In genomic region chr14:38605193-38606114, GRCh38 we compare ENCODE assay signal across 18 cellular contexts.
A peak's percentile ranks its signal among the peaks of the same experiment; 100 is the strongest.
DNase-seq lines count a peak whose midpoint lies in the region; ATAC-seq, FAIRE-seq and TF ChIP-seq lines count a peak whose summit lies in the region.
"Had no signal": no experiment of that assay in that cellular context is flagged by ENCODE, and none has a peak within 500 bp of the region (broad histone marks: within the 10 kb centered on the region; RNA-seq: fewer than 3 reads in every experiment).

No MANE protein-coding gene starts in this region.

- peak; percentile 3; the same call in 1 of the 2 replicates for TF ChIP-seq CTCF in BJ (IDR thresholded peaks at IDR 0.05; ENCODE audit: insufficient read depth, low read depth, low read length)
- TF ChIP-seq CTCF in WTC11 (IDR thresholded peaks at IDR 0.05) = no peak
- peak; percentile 56 for TF ChIP-seq CTCF in HepG2 (CRISPR knock-in tag; IDR thresholded peaks at IDR 0.05)
- no peak for TF ChIP-seq CTCF in ovary (IDR thresholded peaks at IDR 0.05)

- CTCF ChIA-PET in BJ (lab: Yijun Ruan, JAX) (no interaction called here), WTC11 (lab: Charles Lee) (interaction anchor here (0.7 to 1.5 kb wide), 10 partner anchors 13 to 430 kb away, joined by 3 to 8 read pairs (median 3); partner anchors contain the start of gene CLEC14A), HepG2 (lab: Yijun Ruan, JAX; ENCODE audit: low intra/inter-chr PET ratio, low total read pairs) (no interaction called here)

- ATAC-seq in WTC11 = no peak
- peak; percentile 83 for ATAC-seq in HepG2
- no peak for ATAC-seq in T-helper 17 cell
- ATAC-seq in HG03460 (IDR thresholded peaks at IDR 0.05; ENCODE audit: unreplicated experiment) = no peak

- H4K20me1 ChIP-seq in Karpas-422 (ENCODE audit: insufficient read depth, low read depth, low read length) (no peaks in the 10 kb centered on the region), HepG2 (ENCODE audit: insufficient read depth, low read length) (no peaks in the 10 kb centered on the region)

- in situ Hi-C loops in HepG2 (cut with HindIII; ENCODE audit: extremely low pct_ligation_motif_present, low pct_unique_long_range_greater_than_20kb) = loop anchor here (10.0 kb wide), 1 partner anchor 259 kb away; no protein-coding TSS in a partner anchor

- intact Hi-C loops in HepG2 (cut with micrococcal nuclease; ENCODE audit: unreplicated experiment) (loop anchor here (1.0 to 5.0 kb wide), 6 partner anchors 75 to 703 kb away; no protein-coding TSS in a partner anchor), ovary (cut with DNase I) (no loop called here)
- intact Hi-C loops in activated T-helper 1 cell treated with anti-CD3 and anti-CD28 coated beads, Interleukin-12 subunit alpha, Interleukin-12 subunit beta, Interleukin-2, Interleukin-4 antibody, amounts not matched to agents 30 ng/mL and 10 ng/mL and 1 ng/mL, durations not matched to agents 14 hours and 24 hours and 36 hours (cut with micrococcal nuclease) = no loop called here

- 6% methylated on average over 3 of the region's 3 CpGs for WGBS in HepG2 (ENCODE audit: low lambda C conversion rate)
- 78 to 83% (median 82%) methylated on average over 3 of the region's 3 CpGs for WGBS in ovary, 3 donors

- H3K9me2 ChIP-seq in Karpas-422 (replicated peaks; ENCODE audit: insufficient read depth, low read length) = no peaks in the 10 kb centered on the region

- no peak overlapping the region for H3K4me2 ChIP-seq in Karpas-422 (ENCODE audit: low read depth, low read length, poor library complexity, severe bottlenecking)
- peak overlapping the region; percentile 38 for H3K4me2 ChIP-seq in HepG2 (ENCODE audit: low read depth, low read length)

- no peaks in the 10 kb centered on the region for H3K79me2 ChIP-seq in Karpas-422 (ENCODE audit: low read length)
- no peaks in the 10 kb centered on the region for H3K79me2 ChIP-seq in HepG2 (ENCODE audit: insufficient read depth, low read length)

- TF ChIP-seq RAD21 in HepG2 (CRISPR knock-in tag; IDR thresholded peaks at IDR 0.05) = peak; percentile 10; the same call in 1 of the 2 replicates

- H3K27me3 Mint-ChIP-seq in WTC11 (ENCODE audit: low read depth) (peaks cover 39% of the 10 kb centered on the region), T-helper 17 cell (no peaks in the 10 kb centered on the region)
- H3K27me3 Mint-ChIP-seq in activated T-helper 1 cell treated with anti-CD3 and anti-CD28 coated beads, Interleukin-12 subunit alpha, Interleukin-12 subunit beta, Interleukin-2, Interleukin-4 antibody, amounts not matched to agents 30 ng/mL and 10 ng/mL and 1 ng/mL, durations not matched to agents 14 hours and 24 hours and 36 hours (ENCODE audit: insufficient read depth) = no peaks in the 10 kb centered on the region
- H3K27me3 Mint-ChIP-seq: activated naive CD8-positive, alpha-beta T cell treated with anti-CD3 and anti-CD28 coated beads for 36 hours; activated T-cell treated with anti-CD3 and anti-CD28 coated beads, Interleukin-2, amount 50 U/mL, for 24 hours; stimulated activated naive CD8-positive, alpha-beta T cell treated with anti-CD3 and anti-CD28 coated beads, Interleukin-15, Interleukin-2, amounts not matched to agents 100 ng/mL and 50 ng/mL, for 24 hours had no signal

- H3K4me1 ChIP-seq in Karpas-422 (ENCODE audit: low read length) = no peaks in the 10 kb centered on the region; the same call in 1 of the 2 replicates
- H3K4me1 ChIP-seq in HepG2 (ENCODE audit: insufficient read depth, low read length) = peaks cover 24% of the 10 kb centered on the region
- no peaks in the 10 kb centered on the region for H3K4me1 ChIP-seq in ovary (ENCODE audit: insufficient read depth)

- H3K9me3 Mint-ChIP-seq in WTC11 = peaks cover 8% of the 10 kb centered on the region
- no peaks in the 10 kb centered on the region for H3K9me3 Mint-ChIP-seq in activated T-helper 1 cell treated with anti-CD3 and anti-CD28 coated beads, Interleukin-12 subunit alpha, Interleukin-12 subunit beta, Interleukin-2, Interleukin-4 antibody, amounts not matched to agents 30 ng/mL and 10 ng/mL and 1 ng/mL, durations not matched to agents 14 hours and 24 hours and 36 hours
- H3K9me3 Mint-ChIP-seq: T-helper 2 cell treated with Interferon-gamma antibody and Interleukin-4, amounts not matched to agents 5 μg/mL and 100 μg/mL, for 36 hours had no signal

- H3K27ac ChIP-seq in Karpas-422 (ENCODE audit: low read length) (no peak overlapping the region), HepG2 (ENCODE audit: extremely low read length, insufficient read depth, low read length) (peak overlapping the region; percentile 14), ovary (no peak overlapping the region)

- H3K4me1 Mint-ChIP-seq in WTC11 (peaks cover 1% of the 10 kb centered on the region), T-helper 17 cell (no peaks in the 10 kb centered on the region)
- no peaks in the 10 kb centered on the region for H3K4me1 Mint-ChIP-seq in activated T-helper 1 cell treated with anti-CD3 and anti-CD28 coated beads, Interleukin-12 subunit alpha, Interleukin-12 subunit beta, Interleukin-2, Interleukin-4 antibody, amounts not matched to agents 30 ng/mL and 10 ng/mL and 1 ng/mL, durations not matched to agents 14 hours and 24 hours and 36 hours (ENCODE audit: low read depth)
- H3K4me1 Mint-ChIP-seq: activated naive CD8-positive, alpha-beta T cell treated with anti-CD3 and anti-CD28 coated beads for 36 hours; CD14-positive monocyte had no signal

- no peak for DNase-seq in BJ (ENCODE audit: low read depth)
- peak; percentile 62 for DNase-seq in Karpas-422
- no peak for DNase-seq in WTC11 (ENCODE audit: low spot score)
- peak; percentile 79 for DNase-seq in HepG2 (ENCODE audit: low spot score)
- DNase-seq in ovary = no peak
- DNase-seq in activated T-helper 1 cell treated with anti-CD3 and anti-CD28 coated beads, Interleukin-12 subunit alpha, Interleukin-12 subunit beta, Interleukin-2, Interleukin-4 antibody, amounts not matched to agents 30 ng/mL and 10 ng/mL and 1 ng/mL, durations not matched to agents 14 hours and 24 hours and 36 hours (ENCODE audit: low spot score) = no peak
- DNase-seq in T-helper 17 cell = no peak
- DNase-seq: activated CD4-positive, alpha-beta T cell treated with anti-CD3 and anti-CD28 coated beads, Interleukin-2, amount 50 U/mL, for 1 hour; activated naive CD8-positive, alpha-beta T cell treated with anti-CD3 and anti-CD28 coated beads for 36 hours; activated T-cell treated with anti-CD3 and anti-CD28 coated beads, Interleukin-2, amount 50 U/mL, for 24 hours; EL; KBM-7; midbrain; RPMI8226 had no signal

- no peak overlapping the region for H3K4me3 ChIP-seq in BJ (ENCODE audit: low read depth, low read length)
- no peak overlapping the region for H3K4me3 ChIP-seq in Karpas-422 (ENCODE audit: low read length)
- peak overlapping the region in 2 of 3 experiments; percentile 1 to 11; a peak in 2 of 6 replicates for H3K4me3 ChIP-seq in HepG2 (replicated peaks in 1 of 3; ENCODE audit: insufficient read depth in 1 of 3, low read depth in 2 of 3, low read length in 3 of 3)
- no peak overlapping the region for H3K4me3 ChIP-seq in ovary

- TF ChIP-seq POLR2A in HepG2 (IDR thresholded peaks at IDR 0.05; ENCODE audit: insufficient read depth in 1 of 2, low read depth in 2 of 2, low read length in 2 of 2) (no peak), ovary (IDR thresholded peaks at IDR 0.05) (no peak)

- no peak overlapping the region for H3K27ac Mint-ChIP-seq in WTC11
- no peak overlapping the region for H3K27ac Mint-ChIP-seq in activated T-helper 1 cell treated with anti-CD3 and anti-CD28 coated beads, Interleukin-12 subunit alpha, Interleukin-12 subunit beta, Interleukin-2, Interleukin-4 antibody, amounts not matched to agents 30 ng/mL and 10 ng/mL and 1 ng/mL, durations not matched to agents 14 hours and 24 hours and 36 hours
- no peak overlapping the region for H3K27ac Mint-ChIP-seq in T-helper 17 cell
- H3K27ac Mint-ChIP-seq: activated naive CD8-positive, alpha-beta T cell treated with anti-CD3 and anti-CD28 coated beads for 36 hours; activated T-cell treated with anti-CD3 and anti-CD28 coated beads, Interleukin-2, amount 50 U/mL, for 24 hours; CD14-positive monocyte; stimulated activated naive CD8-positive, alpha-beta T cell treated with anti-CD3 and anti-CD28 coated beads, Interleukin-15, Interleukin-2, amounts not matched to agents 100 ng/mL and 50 ng/mL, for 24 hours; T-helper 2 cell treated with Interferon-gamma antibody and Interleukin-4, amounts not matched to agents 5 μg/mL and 100 μg/mL, for 36 hours had no signal

- H3K4me3 Mint-ChIP-seq in WTC11 (no peak overlapping the region), T-helper 17 cell (no peak overlapping the region)
- H3K4me3 Mint-ChIP-seq in activated T-helper 1 cell treated with anti-CD3 and anti-CD28 coated beads, Interleukin-12 subunit alpha, Interleukin-12 subunit beta, Interleukin-2, Interleukin-4 antibody, amounts not matched to agents 30 ng/mL and 10 ng/mL and 1 ng/mL, durations not matched to agents 14 hours and 24 hours and 36 hours = no peak overlapping the region
- H3K4me3 Mint-ChIP-seq: activated naive CD8-positive, alpha-beta T cell treated with anti-CD3 and anti-CD28 coated beads for 36 hours; activated T-cell treated with anti-CD3 and anti-CD28 coated beads, Interleukin-2, amount 50 U/mL, for 24 hours; CD14-positive monocyte; stimulated activated naive CD8-positive, alpha-beta T cell treated with anti-CD3 and anti-CD28 coated beads, Interleukin-15, Interleukin-2, amounts not matched to agents 100 ng/mL and 50 ng/mL, for 24 hours; T-helper 2 cell treated with Interferon-gamma antibody and Interleukin-4, amounts not matched to agents 5 μg/mL and 100 μg/mL, for 36 hours had no signal

- H3K9me3 ChIP-seq in Karpas-422 (ENCODE audit: low read length) (no peaks in the 10 kb centered on the region), HepG2 (ENCODE audit: low read length) (peaks cover 5% of the 10 kb centered on the region; the same call in 1 of the 2 replicates), ovary (no peaks in the 10 kb centered on the region), T-helper 17 cell (ENCODE audit: control insufficient read depth, low read length, poor library complexity, severe bottlenecking) (no peaks in the 10 kb centered on the region)

- no TSS peak for BruUV-seq in HepG2 (replicated peaks; lab: Mats Ljungman, UMichigan)

- H3K36me3 ChIP-seq in BJ (ENCODE audit: control insufficient read depth, insufficient read depth, low read length) = no peaks in the 10 kb centered on the region
- no peaks in the 10 kb centered on the region for H3K36me3 ChIP-seq in Karpas-422 (ENCODE audit: insufficient read depth, low read length)
- no peaks in the 10 kb centered on the region for H3K36me3 ChIP-seq in HepG2 (replicated peaks in 1 of 2; ENCODE audit: control insufficient read depth in 1 of 2, insufficient read depth in 2 of 2, low read length in 2 of 2)
- no peaks in the 10 kb centered on the region for H3K36me3 ChIP-seq in ovary

- H3K9ac ChIP-seq in Karpas-422 (ENCODE audit: low read length) (no peak overlapping the region), HepG2 (ENCODE audit: insufficient read depth, low read depth, low read length) (no peak overlapping the region)

- H3K36me3 Mint-ChIP-seq in WTC11 = peaks cover 4% of the 10 kb centered on the region; the same call in 1 of the 2 replicates
- no peaks in the 10 kb centered on the region for H3K36me3 Mint-ChIP-seq in activated T-helper 1 cell treated with anti-CD3 and anti-CD28 coated beads, Interleukin-12 subunit alpha, Interleukin-12 subunit beta, Interleukin-2, Interleukin-4 antibody, amounts not matched to agents 30 ng/mL and 10 ng/mL and 1 ng/mL, durations not matched to agents 14 hours and 24 hours and 36 hours (ENCODE audit: low read depth)
- no peaks in the 10 kb centered on the region for H3K36me3 Mint-ChIP-seq in T-helper 17 cell (ENCODE audit: low read depth)
- H3K36me3 Mint-ChIP-seq: activated naive CD8-positive, alpha-beta T cell treated with anti-CD3 and anti-CD28 coated beads for 36 hours; CD14-positive monocyte had no signal

- FAIRE-seq in HepG2 (lab: Jason Lieb, UNC) = peak; percentile 15

- POLR2A ChIA-PET in BJ (lab: Charles Lee) (no interaction called here), WTC11 (lab: Charles Lee) (no interaction called here), HepG2 (lab: Yijun Ruan, JAX) (no interaction called here)

- TF ChIP-seq EP300 in HepG2 (IDR thresholded peaks at IDR 0.05; ENCODE audit: low read depth in 2 of 2, low read length in 2 of 2) = peak in 1 of 2 experiments; percentile 92; a peak in 2 of 4 replicates
- TF ChIP-seq EP300 in HepG2 (CRISPR knock-in tag; IDR thresholded peaks at IDR 0.05; ENCODE audit: borderline replicate concordance) = no peak
- TF ChIP-seq EP300 in ovary (IDR thresholded peaks at IDR 0.05) = no peak

- no peak overlapping the region for H2AFZ ChIP-seq in Karpas-422 (ENCODE audit: low read length)
- no peak overlapping the region for H2AFZ ChIP-seq in HepG2 (ENCODE audit: low read length)

- no peaks in the 10 kb centered on the region for H3K27me3 ChIP-seq in BJ (ENCODE audit: control insufficient read depth, insufficient read depth, low read length)
- peaks cover 5% of the 10 kb centered on the region; the same call in 1 of the 2 replicates for H3K27me3 ChIP-seq in Karpas-422 (ENCODE audit: low read length)
- no peaks in the 10 kb centered on the region for H3K27me3 ChIP-seq in HepG2 (ENCODE audit: control insufficient read depth in 1 of 2, insufficient read depth in 2 of 2, low read length in 2 of 2)
- no peaks in the 10 kb centered on the region for H3K27me3 ChIP-seq in ovary

Comparison
In these comparisons a context has a peak if more than half of its experiments do, and no peak if none do; other contexts are left out.
1. DNase-seq: peak in Karpas-422 (single experiment) and HepG2 (single experiment); none in BJ (single experiment), WTC11 (single experiment), ovary (0 of 5), activated T-helper 1 cell treated with anti-CD3 and anti-CD28 coated beads, Interleukin-12 subunit alpha, Interleukin-12 subunit beta, Interleukin-2, Interleukin-4 antibody, amounts not matched to agents 30 ng/mL and 10 ng/mL and 1 ng/mL, durations not matched to agents 14 hours and 24 hours and 36 hours (single experiment) and T-helper 17 cell (0 of 3).
2. H3K4me3 ChIP-seq: peak in HepG2 (2 of 3); none in BJ (single experiment), Karpas-422 (single experiment) and ovary (single experiment).
3. CTCF ChIP-seq: peak in BJ (single experiment) and HepG2 (single experiment); none in WTC11 (single experiment) and ovary (0 of 3).